ENCODE assay signal across 23 cellular contexts in genomic region chr5:77743181-77743580, GRCh38. TPM values are rescaled to one million over a fixed set of nuclear protein-coding genes. Genes with fewer than 3 reads are reported as not detected.
DNase-seq lines count a peak whose midpoint lies in the region; ATAC-seq and TF ChIP-seq lines count a peak whose summit lies in the region.
"Had no signal": no experiment of that assay in that cellular context is flagged by ENCODE, and none has a peak within 500 bp of the region (broad histone marks: within the 10 kb centered on the region; RNA-seq: fewer than 3 reads in every experiment).

No MANE protein-coding gene starts in this region.

- no peak for TF ChIP-seq CTCF in fibroblast of the aortic adventitia (IDR thresholded peaks at IDR 0.05; ENCODE audit: insufficient read depth, low read length)

- DNase-seq in left ventricle myocardium superior (no peak), Right ventricle myocardium superior (no peak), amniotic epithelial cell (ENCODE audit: low read depth) (peak; percentile 34), fibroblast of the aortic adventitia (ENCODE audit: low read depth) (peak; percentile 10), NCI-H510A (lab: John Stamatoyannopoulos, UW) (no peak), left colon (no peak)
- DNase-seq: activated CD4-positive, alpha-beta T cell treated with anti-CD3 and anti-CD28 coated beads for 36 hours; activated CD8-positive, alpha-beta memory T cell treated with anti-CD3 and anti-CD28 coated beads for 24 hours; activated naive CD4-positive, alpha-beta T cell; activated T-cell treated with anti-CD3 and anti-CD28 coated beads, Interleukin-2, amount 50 U/mL, for 24 hours; central memory CD4-positive, alpha-beta T cell; DMS53; foreskin keratinocyte; MV-4-11; naive thymus-derived CD4-positive, alpha-beta T cell; NCI-H187; NCI-H69; stimulated activated CD4-positive, alpha-beta T cell treated with anti-CD3 and anti-CD28 coated beads, Interleukin-4, amount 100 ng/mL, for 1 hour; T-helper 17 cell had no signal

- H3K4me1 ChIP-seq in skeletal muscle satellite cell (ENCODE audit: control insufficient read depth, insufficient read depth, low read length): peaks cover 11% of the 10 kb centered on the region
- H3K4me1 ChIP-seq: foreskin keratinocyte had no signal

- intact Hi-C loops in left ventricle myocardium superior (cut with micrococcal nuclease): no loop called here
- intact Hi-C loops in Right ventricle myocardium superior (cut with DNase I): no loop called here
- intact Hi-C loops in left colon (cut with DNase I, micrococcal nuclease): no loop called here

- H3K4me2 ChIP-seq in skeletal muscle satellite cell (ENCODE audit: low read length): peak overlapping the region; percentile 41
- H3K4me2 ChIP-seq: KMS-11 had no signal

- H3K36me3 ChIP-seq in skeletal muscle satellite cell (ENCODE audit: insufficient read depth, low read length): no peaks in the 10 kb centered on the region

- ATAC-seq in left ventricle myocardium superior: peak; percentile 28
- no peak for ATAC-seq in Right ventricle myocardium superior (ENCODE audit: poor library complexity)
- ATAC-seq in HG02970 (IDR thresholded peaks at IDR 0.05; ENCODE audit: low FRiP score, unreplicated experiment): no peak
- no peak for ATAC-seq in left colon
- ATAC-seq: activated CD4-positive, alpha-beta T cell treated with anti-CD3 and anti-CD28 coated beads for 36 hours; foreskin keratinocyte; naive thymus-derived CD4-positive, alpha-beta T cell; stimulated activated memory B cell treated with anti-CD40 and anti-IgM and Interleukin-4, amounts not matched to agents 10 μg/mL and 1 μg/mL and 100 μg/mL, for 72 hours; T-helper 17 cell had no signal

- H3K9ac ChIP-seq in skeletal muscle satellite cell (ENCODE audit: low read depth, low read length): no peak overlapping the region
- H3K9ac ChIP-seq: KMS-11 had no signal

- H3K27me3 ChIP-seq in skeletal muscle satellite cell (ENCODE audit: control insufficient read depth, insufficient read depth, low read length): no peaks in the 10 kb centered on the region
- H3K27me3 ChIP-seq: foreskin keratinocyte had no signal

- no peak overlapping the region for H3K4me3 ChIP-seq in fibroblast of the aortic adventitia (ENCODE audit: low read depth, low read length)
- no peak overlapping the region for H3K4me3 ChIP-seq in skeletal muscle satellite cell (ENCODE audit: low read length)

- H3K9me3 ChIP-seq in skeletal muscle satellite cell (replicated peaks; ENCODE audit: low read length): no peaks in the 10 kb centered on the region

RNA-seq across cellular contexts. Expression of gene TBCA, which starts 33.0 kb away (rescaled TPM):
- total RNA-seq in left ventricle myocardium superior: 119 TPM
- 114 TPM for total RNA-seq in Right ventricle myocardium superior
- 147 and 344 TPM in 2 replicates for total RNA-seq in fibroblast of the aortic adventitia (ENCODE audit: low replicate concordance)
- 152 and 190 TPM in 2 replicates for total RNA-seq in skeletal muscle satellite cell (2012; rRNA removed)
- 100 to 1,000 TPM in 1 of 2 donors, 10 to 100 TPM in 1; 93.6 to 106 TPM for total RNA-seq in left colon

Comparison
In these comparisons a context has a peak if more than half of its experiments do, and no peak if none do; other contexts are left out.
1. DNase-seq: peak in amniotic epithelial cell (single experiment) and fibroblast of the aortic adventitia (single experiment); none in left ventricle myocardium superior (single experiment), Right ventricle myocardium superior (single experiment), NCI-H510A (single experiment) and left colon (0 of 2).